Comparison of ENCODE assay signal across 13 cellular contexts in the genomic region with DNA sequence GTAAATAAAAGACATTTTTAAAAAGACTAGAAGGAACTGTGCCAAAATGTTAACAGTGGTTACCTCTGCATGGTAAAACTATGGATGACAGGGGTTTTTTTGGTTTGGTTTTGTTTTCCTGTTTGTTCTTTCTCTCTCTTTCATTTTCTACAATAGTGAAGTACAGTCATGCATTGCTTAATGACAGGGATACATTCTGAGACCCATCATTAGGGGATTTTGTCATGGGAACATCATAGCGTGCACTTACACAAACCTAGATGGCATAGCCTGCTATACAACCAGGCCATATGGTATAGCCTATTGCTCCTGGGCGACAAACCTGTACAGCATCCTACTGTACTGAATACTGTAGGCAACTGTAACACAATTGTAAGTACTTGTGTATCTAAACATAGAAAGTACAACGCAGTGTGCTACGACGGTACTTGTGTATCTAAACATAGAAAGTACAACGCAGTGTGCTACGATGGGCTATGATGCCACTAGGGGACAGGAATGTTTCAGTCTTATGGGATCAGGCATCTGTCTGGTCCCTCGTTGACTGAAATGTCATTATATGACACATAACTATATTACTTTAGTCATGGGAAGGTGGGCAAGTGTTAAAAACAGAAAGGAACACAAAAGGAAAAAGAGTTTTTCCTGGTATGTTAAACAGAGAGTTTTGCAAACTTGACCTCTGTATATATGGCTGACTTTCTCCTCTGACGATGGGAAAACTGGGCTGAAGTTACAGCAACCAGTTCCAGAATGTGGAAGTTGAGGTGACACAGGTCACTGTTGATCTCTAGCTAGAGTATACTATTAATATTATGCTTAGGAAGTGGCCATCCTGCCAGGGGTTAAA. TPM values are rescaled to one million over a fixed set of nuclear protein-coding genes. Genes with fewer than 3 reads are reported as not detected.
DNase-seq lines count a peak whose midpoint lies in the region; ATAC-seq and TF ChIP-seq lines count a peak whose summit lies in the region.
"Had no signal": no experiment of that assay in that cellular context is flagged by ENCODE, and none has a peak within 500 bp of the region (broad histone marks: within the 10 kb centered on the region; RNA-seq: fewer than 3 reads in every experiment).

No MANE protein-coding gene starts in this region.

- no peaks in the 10 kb centered on the region for H3K36me3 Mint-ChIP-seq in H9 (ENCODE audit: insufficient read depth in 1 of 3, low read depth in 3 of 3)

- BruUV-seq in PC-3 (replicated peaks; lab: Mats Ljungman, UMichigan), result no TSS peak

- H3K23ac ChIP-seq in mesenchymal stem cell (ENCODE audit: low read length in 2 of 2), result no peak overlapping the region
- H3K23ac ChIP-seq in H9 (ENCODE audit: insufficient read length, low read depth, low read length), result no peak overlapping the region

- H3K27me3 Mint-ChIP-seq in H9 (ENCODE audit: low read depth), result no peaks in the 10 kb centered on the region

- H3K18ac ChIP-seq in mesenchymal stem cell (ENCODE audit: low read depth in 1 of 2, low read length in 2 of 2), result no peak overlapping the region
- H3K18ac ChIP-seq in H9 (ENCODE audit: insufficient read length, low read depth, low read length), result no peak overlapping the region

- no peaks in the 10 kb centered on the region for H3K9me2 ChIP-seq in PC-3 (replicated peaks; ENCODE audit: low read length)

- H4K8ac ChIP-seq in mesenchymal stem cell (ENCODE audit: low read length) (no peak overlapping the region), H9 (replicated peaks; ENCODE audit: insufficient read length, low read depth, low read length) (no peak overlapping the region)

- H3K4me2 ChIP-seq in PC-3 (ENCODE audit: low read length) (no peak overlapping the region), mesenchymal stem cell (ENCODE audit: low read length, poor library complexity, severe bottlenecking) (no peak overlapping the region), H9 (ENCODE audit: insufficient read depth, insufficient read length, low read length) (no peak overlapping the region)

- TF ChIP-seq CTCF in PC-3 (conservative IDR thresholded peaks at IDR 0.05; ENCODE audit: low read depth, low read length) (peak; percentile 46; the same call in 1 of the 2 replicates), H9 (conservative IDR thresholded peaks at IDR 0.05) (no peak)

- ATAC-seq in GM18867 (IDR thresholded peaks at IDR 0.05; ENCODE audit: unreplicated experiment) (peak; percentile 43), GM21723 (IDR thresholded peaks at IDR 0.05; ENCODE audit: unreplicated experiment) (peak; percentile 61), PC-3 (peak; percentile 66)

- intact Hi-C loops in PC-3 (cut with micrococcal nuclease), result no loop called here

- H3K27ac Mint-ChIP-seq in H9, result no peak overlapping the region

- H2BK12ac ChIP-seq in mesenchymal stem cell (ENCODE audit: low read length in 2 of 2) (no peak overlapping the region), H9 (ENCODE audit: insufficient read length, low read depth, low read length) (no peak overlapping the region)

- H3K79me1 ChIP-seq in mesenchymal stem cell (replicated peaks; ENCODE audit: low read length, poor library complexity, severe bottlenecking), result no peaks in the 10 kb centered on the region
- H3K79me1 ChIP-seq in H9 (ENCODE audit: insufficient read depth, low read depth, low read length, poor library complexity, severe bottlenecking), result no peaks in the 10 kb centered on the region

- H3K4me1 Mint-ChIP-seq in H9, result peaks cover 14 to 15% of the 10 kb centered on the region in 2 experiments

- H3K4ac ChIP-seq in mesenchymal stem cell (ENCODE audit: low read depth in 1 of 2, low read length in 2 of 2), result no peak overlapping the region
- no peak overlapping the region for H3K4ac ChIP-seq in H9 (ENCODE audit: low read depth, low read length)

- H3K4me1 ChIP-seq in PC-3 (ENCODE audit: insufficient read depth, low read length), result peaks cover 17% of the 10 kb centered on the region; the same call in 1 of the 2 replicates
- H3K4me1 ChIP-seq in mesenchymal stem cell (ENCODE audit: control insufficient read depth, insufficient read depth, low read depth, low read length), result no peaks in the 10 kb centered on the region
- H3K4me1 ChIP-seq in H9 (ENCODE audit: insufficient read depth, low read length), result no peaks in the 10 kb centered on the region
- H3K4me1 ChIP-seq: HAP-1 had no signal

- no peak overlapping the region for H3T11ph ChIP-seq in H9 (ENCODE audit: low read length)

- H3K27me3 ChIP-seq in PC-3 (ENCODE audit: low read length) (no peaks in the 10 kb centered on the region), mesenchymal stem cell (ENCODE audit: control insufficient read depth in 1 of 2, insufficient read depth in 1 of 2, low read length in 2 of 2) (no peaks in the 10 kb centered on the region), H9 (ENCODE audit: insufficient read depth, low read length) (no peaks in the 10 kb centered on the region), H7 (ENCODE audit: control insufficient read depth, insufficient read depth, low read length) (no peaks in the 10 kb centered on the region)
- H3K27me3 ChIP-seq: spleen had no signal

- H4K91ac ChIP-seq in mesenchymal stem cell (ENCODE audit: low read length), result no peak overlapping the region
- H4K91ac ChIP-seq in H9 (ENCODE audit: insufficient read length, low read depth, low read length), result no peak overlapping the region

- no peak overlapping the region for H2BK5ac ChIP-seq in mesenchymal stem cell (ENCODE audit: low read depth, low read length, poor library complexity, severe bottlenecking)
- H2BK5ac ChIP-seq in H9 (ENCODE audit: insufficient read length, low read length), result no peak overlapping the region

- H3K4me3 Mint-ChIP-seq in H9, result no peak overlapping the region

- CTCF ChIA-PET in PC-3 (lab: Charles Lee), result no interaction called here

- no peak overlapping the region for H3K14ac ChIP-seq in mesenchymal stem cell (ENCODE audit: low read length in 2 of 2)
- no peak overlapping the region for H3K14ac ChIP-seq in H9 (ENCODE audit: insufficient read depth, low read length)

- H3K27ac ChIP-seq in PC-3 (ENCODE audit: low read length) (no peak overlapping the region), mesenchymal stem cell (ENCODE audit: low read length, poor library complexity, severe bottlenecking) (no peak overlapping the region), H9 (ENCODE audit: insufficient read length, low read depth, low read length) (no peak overlapping the region)

- H2BK120ac ChIP-seq in mesenchymal stem cell (ENCODE audit: low read depth, low read length), result no peak overlapping the region
- no peak overlapping the region for H2BK120ac ChIP-seq in H9 (ENCODE audit: low read depth, low read length, poor library complexity, severe bottlenecking)

- H3K9me3 Mint-ChIP-seq in H9, result no peaks in the 10 kb centered on the region

- H3K23me2 ChIP-seq in H9 (ENCODE audit: insufficient read length, low read depth, low read length, poor library complexity, severe bottlenecking), result no peaks in the 10 kb centered on the region

- H3K56ac ChIP-seq in H9 (ENCODE audit: insufficient read length, low read depth, low read length), result no peak overlapping the region

- no peak overlapping the region for H2BK20ac ChIP-seq in H9 (ENCODE audit: low read depth, low read length, poor library complexity, severe bottlenecking)

- H3K9me3 ChIP-seq in PC-3 (ENCODE audit: low read length) (no peaks in the 10 kb centered on the region), mesenchymal stem cell (ENCODE audit: control insufficient read depth, low read length) (peaks cover 2% of the 10 kb centered on the region), H9 (ENCODE audit: control insufficient read depth, low read depth, low read length) (no peaks in the 10 kb centered on the region)
- H3K9me3 ChIP-seq: HAP-1, spleen had no signal

- H2AFZ ChIP-seq in PC-3 (ENCODE audit: low read length), result no peak overlapping the region
- no peak overlapping the region for H2AFZ ChIP-seq in mesenchymal stem cell (ENCODE audit: low read depth, low read length)
- no peak overlapping the region for H2AFZ ChIP-seq in H9 (ENCODE audit: low read length)

- no peak overlapping the region for H3K4me3 ChIP-seq in PC-3 (ENCODE audit: low read length)
- H3K4me3 ChIP-seq in mesenchymal stem cell (ENCODE audit: insufficient read depth in 1 of 2, low read depth in 1 of 2, low read length in 2 of 2), result no peak overlapping the region
- no peak overlapping the region for H3K4me3 ChIP-seq in H7 (ENCODE audit: insufficient read depth, low read depth, low read length)
- H3K4me3 ChIP-seq: HAP-1, spleen had no signal

- H3K36me3 ChIP-seq in PC-3 (ENCODE audit: low read depth, low read length) (no peaks in the 10 kb centered on the region), mesenchymal stem cell (ENCODE audit: control insufficient read depth in 1 of 2, insufficient read depth in 2 of 2, low read depth in 1 of 2, low read length in 2 of 2) (no peaks in the 10 kb centered on the region), H7 (replicated peaks; ENCODE audit: control insufficient read depth, insufficient read depth, low read length) (no peaks in the 10 kb centered on the region)
- H3K36me3 ChIP-seq: HAP-1, spleen had no signal

- no peak for DNase-seq in PC-3
- no peak for DNase-seq in mesenchymal stem cell
- DNase-seq in AG08396 (ENCODE audit: low spot score), result no peak
- no peak for DNase-seq in H9
- DNase-seq in H7, result no peak
- DNase-seq: KG1, midbrain, NCI-H774, spleen, substantia nigra had no signal

- no peak overlapping the region for H3K9ac ChIP-seq in PC-3 (ENCODE audit: low read length)
- H3K9ac ChIP-seq in mesenchymal stem cell (ENCODE audit: low read length), result no peak overlapping the region
- H3K9ac ChIP-seq in H9 (ENCODE audit: extremely low read depth, insufficient read length, low read length), result no peak overlapping the region

- H3K79me2 ChIP-seq in PC-3 (ENCODE audit: low read length) (no peaks in the 10 kb centered on the region), H9 (ENCODE audit: insufficient read depth, low read length) (no peaks in the 10 kb centered on the region)

- peak overlapping the region; percentile 21 for H2AK5ac ChIP-seq in mesenchymal stem cell (ENCODE audit: low read length, severe bottlenecking)
- no peak overlapping the region for H2AK5ac ChIP-seq in H9 (ENCODE audit: insufficient read length, low read length)

- H2BK15ac ChIP-seq in mesenchymal stem cell (ENCODE audit: low read depth, poor library complexity, severe bottlenecking), result no peak overlapping the region
- no peak overlapping the region for H2BK15ac ChIP-seq in H9 (ENCODE audit: low read depth, low read length)

- H4K5ac ChIP-seq in H9 (ENCODE audit: insufficient read length, low read depth, low read length), result no peak overlapping the region

- POLR2A ChIA-PET in PC-3 (lab: Charles Lee; ENCODE audit: unreplicated experiment), result no interaction called here

- no peaks in the 10 kb centered on the region for H3F3A ChIP-seq in PC-3 (ENCODE audit: low read length, unreplicated experiment)

- no peaks in the 10 kb centered on the region for H4K20me1 ChIP-seq in PC-3 (ENCODE audit: low read length)
- H4K20me1 ChIP-seq in H9 (ENCODE audit: control insufficient read depth, insufficient read depth, insufficient read length), result no peaks in the 10 kb centered on the region

- WGBS in mesenchymal stem cell, result 92% methylated on average over 8 of the region's 9 CpGs
- WGBS in H9 (ENCODE audit: extremely low coverage, insufficient read length, low lambda C conversion rate), result no CpG with 5 or more reads among the region's 9 CpGs

RNA-seq across cellular contexts. Expression of a gene that starts 7.4 kb away (rescaled TPM):
- total RNA-seq in PC-3 (2014; rRNA removed) (115 and 130 TPM in 2 replicates), H9 (2021) (9.5 and 9.9 TPM in 2 replicates)
- 57.9 TPM for polyA plus RNA-seq in mesenchymal stem cell (2013, experiment 1 of 2)
- polyA plus RNA-seq in mesenchymal stem cell (2013, experiment 2 of 2), result 57.0 TPM
- 37.7 and 53.1 TPM in 2 replicates for total RNA-seq in H7 (2014; rRNA removed; shearing (Covaris generic))
